8 cellular contexts compared by ENCODE assay signal in the genomic region with DNA sequence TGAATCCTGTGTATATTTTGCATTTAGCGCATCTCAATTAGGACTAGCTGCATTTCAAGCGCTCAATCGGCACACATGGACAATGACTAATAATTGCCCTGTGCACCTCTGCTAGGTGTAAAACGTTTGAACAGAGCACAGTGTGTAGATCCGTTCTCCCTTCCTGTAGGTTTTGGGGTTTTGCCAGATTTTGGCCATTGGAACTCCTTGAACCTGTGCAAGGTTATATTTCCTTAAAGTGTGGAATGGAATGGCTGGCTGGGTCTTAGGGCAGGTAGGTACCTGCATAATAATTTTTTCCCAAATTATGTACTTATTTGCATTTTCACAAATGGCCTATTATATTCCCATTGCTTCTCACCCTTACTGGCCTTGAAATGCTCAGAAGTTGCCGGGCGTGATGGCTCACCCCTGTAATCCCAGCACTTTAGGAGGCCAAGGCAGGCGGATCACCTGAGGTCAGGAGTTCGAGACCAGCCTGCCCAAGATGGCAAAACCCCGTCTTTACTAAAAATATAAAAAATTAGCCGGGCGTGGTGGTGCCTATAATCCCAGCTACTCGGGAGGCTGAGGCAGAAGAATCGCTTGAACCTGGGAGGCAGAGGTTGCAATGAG. TPM values are rescaled to one million over a fixed set of nuclear protein-coding genes. Genes with fewer than 3 reads are reported as not detected.
A peak's percentile ranks its signal among the peaks of the same experiment; 100 is the strongest.
DNase-seq lines count a peak whose midpoint lies in the region; ATAC-seq and TF ChIP-seq lines count a peak whose summit lies in the region.

No MANE protein-coding gene starts in this region.

- H3K4me3 Mint-ChIP-seq in activated CD8-positive, alpha-beta memory T cell treated with anti-CD3 and anti-CD28 coated beads, Interleukin-2, amount 10 ng/mL, durations not matched to agents 7 days and 5 days, result peak overlapping the region; percentile 87
- H3K4me3 Mint-ChIP-seq in T-helper 17 cell, result peak overlapping the region; percentile 95

- no peaks in the 10 kb centered on the region for H3K9me3 Mint-ChIP-seq in activated CD8-positive, alpha-beta memory T cell treated with anti-CD3 and anti-CD28 coated beads, Interleukin-2, amount 10 ng/mL, durations not matched to agents 7 days and 5 days (ENCODE audit: low read depth)

- H3K27me3 Mint-ChIP-seq in activated CD8-positive, alpha-beta memory T cell treated with anti-CD3 and anti-CD28 coated beads, Interleukin-2, amount 10 ng/mL, durations not matched to agents 7 days and 5 days, result peaks cover 6% of the 10 kb centered on the region
- H3K27me3 Mint-ChIP-seq in T-helper 17 cell, result no peaks in the 10 kb centered on the region

- H3K4me1 ChIP-seq in heart left ventricle, result peaks cover 0 to 15% (median 11%) of the 10 kb centered on the region in 12 donors
- peaks cover 4 to 36% (median 20%) of the 10 kb centered on the region in 6 donors for H3K4me1 ChIP-seq in spleen

- peak overlapping the region in 10 of 12 donors; percentile 8 to 74 (median 60) for H3K4me3 ChIP-seq in heart left ventricle
- H3K4me3 ChIP-seq in spleen, result peak overlapping the region in 5 of 8 donors; percentile 3 to 80 (median 46)

- peak; percentile 67 for ATAC-seq in activated CD8-positive, alpha-beta memory T cell treated with anti-CD3 and anti-CD28 coated beads, Interleukin-2, amount 10 ng/mL, durations not matched to agents 7 days and 5 days
- no peak for ATAC-seq in T-helper 17 cell
- peak; percentile 4 to 14 (median 6) for ATAC-seq in heart left ventricle
- no peak for ATAC-seq in HG03439 (IDR thresholded peaks at IDR 0.05; ENCODE audit: unreplicated experiment)

- H3K36me3 ChIP-seq in heart left ventricle (no peaks in the 10 kb centered on the region), spleen (no peaks in the 10 kb centered on the region)

- H3K9me3 ChIP-seq in T-helper 17 cell (ENCODE audit: control insufficient read depth, low read length, poor library complexity, severe bottlenecking), result no peaks in the 10 kb centered on the region
- H3K9me3 ChIP-seq in heart left ventricle, result no peaks in the 10 kb centered on the region
- H3K9me3 ChIP-seq in spleen, result no peaks in the 10 kb centered on the region

- intact Hi-C loops in heart left ventricle (cut with DNase I), result loop anchor here in 1 of 10 donors (2.0 kb wide), 1 partner anchor 120 kb away; a partner anchor contains a TSS
- intact Hi-C loops in spleen (cut with DNase I; ENCODE audit: low total_unique reads), result no loop called here

- peak; percentile 56 for DNase-seq in activated CD8-positive, alpha-beta memory T cell treated with anti-CD3 and anti-CD28 coated beads, Interleukin-2, amount 10 ng/mL, durations not matched to agents 7 days and 5 days
- DNase-seq in activated CD8-positive, alpha-beta memory T cell treated with anti-CD3 and anti-CD28 coated beads, Interleukin-2, amount 50 U/mL, for 4 hours, result no peak
- DNase-seq in T-helper 17 cell, result no peak
- no peak for DNase-seq in heart left ventricle
- DNase-seq in spleen, result peak; percentile 65
- DNase-seq in occipital lobe (lab: John Stamatoyannopoulos, UW), result no peak
- DNase-seq in COLO829 (ENCODE audit: low spot score), result no peak

- H3K27ac ChIP-seq in heart left ventricle (peak overlapping the region; percentile 77 to 94 (median 91)), spleen (peak overlapping the region; percentile 79 to 94 (median 90))

- CTCF ChIA-PET in activated CD8-positive, alpha-beta memory T cell treated with anti-CD3 and anti-CD28 coated beads, Interleukin-2, amount 10 ng/mL, durations not matched to agents 7 days and 5 days (lab: Charles Lee), result interaction anchor here (0.7 to 3.1 kb wide), 9 partner anchors 8 to 473 kb away, joined by 3 to 18 read pairs (median 4); a partner anchor contains a TSS

- peak overlapping the region; percentile 97 for H3K27ac Mint-ChIP-seq in activated CD8-positive, alpha-beta memory T cell treated with anti-CD3 and anti-CD28 coated beads, Interleukin-2, amount 10 ng/mL, durations not matched to agents 7 days and 5 days
- H3K27ac Mint-ChIP-seq in T-helper 17 cell, result peak overlapping the region; percentile 99

- no peak for TF ChIP-seq CTCF in heart left ventricle (IDR thresholded peaks at IDR 0.05)
- TF ChIP-seq CTCF in spleen (IDR thresholded peaks at IDR 0.05 in 8 of 11, conservative IDR thresholded peaks at IDR 0.05 in 3 of 11), result no peak

- H3K4me1 Mint-ChIP-seq in activated CD8-positive, alpha-beta memory T cell treated with anti-CD3 and anti-CD28 coated beads, Interleukin-2, amount 10 ng/mL, durations not matched to agents 7 days and 5 days, result peaks cover 32% of the 10 kb centered on the region
- peaks cover 20% of the 10 kb centered on the region for H3K4me1 Mint-ChIP-seq in T-helper 17 cell

- TF ChIP-seq POLR2A in heart left ventricle (IDR thresholded peaks at IDR 0.05) (no peak), spleen (IDR thresholded peaks at IDR 0.05) (no peak)

- H3K27me3 ChIP-seq in heart left ventricle (no peaks in the 10 kb centered on the region), spleen (replicated peaks in 1 of 7) (no peaks in the 10 kb centered on the region)

- WGBS in heart left ventricle, 4 donors, result 54 to 58% (median 55%) methylated on average over 14 of the region's 14 CpGs
- 46 to 57% (median 56%) methylated on average over 14 of the region's 14 CpGs for WGBS in spleen, 5 donors

- H3K36me3 Mint-ChIP-seq in activated CD8-positive, alpha-beta memory T cell treated with anti-CD3 and anti-CD28 coated beads, Interleukin-2, amount 10 ng/mL, durations not matched to agents 7 days and 5 days, result no peaks in the 10 kb centered on the region
- H3K36me3 Mint-ChIP-seq in T-helper 17 cell (ENCODE audit: low read depth), result no peaks in the 10 kb centered on the region

RNA-seq across cellular contexts. Expression of a gene that starts 0.8 kb away (rescaled TPM):
- total RNA-seq in activated CD8-positive, alpha-beta memory T cell treated with anti-CD3 and anti-CD28 coated beads, Interleukin-2, amount 10 ng/mL, durations not matched to agents 7 days and 5 days, result 10 to 100 TPM in 1 of 2 experiments, not detected in 1; 15.8 TPM
- total RNA-seq in T-helper 17 cell (not detected), heart left ventricle (10 to 100 TPM in 2 of 9 donors, not detected in 7; 18.6 to 30.4 TPM), spleen (10 to 100 TPM in 4 of 7 donors, not detected in 3; 24.2 to 62.3 (median 32.6) TPM), occipital lobe (not detected)
- polyA plus RNA-seq in heart left ventricle (not detected), spleen (not detected)

RNA-seq across cellular contexts. Expression of a gene that starts 9.4 kb away (rescaled TPM):
- total RNA-seq in activated CD8-positive, alpha-beta memory T cell treated with anti-CD3 and anti-CD28 coated beads, Interleukin-2, amount 10 ng/mL, durations not matched to agents 7 days and 5 days, result not detected
- total RNA-seq in T-helper 17 cell (not detected), heart left ventricle (not detected), spleen (not detected), occipital lobe (not detected)
- polyA plus RNA-seq in heart left ventricle (not detected), spleen (not detected)

RNA-seq across cellular contexts. Expression of a gene that starts 18.6 kb away (rescaled TPM):
- total RNA-seq in activated CD8-positive, alpha-beta memory T cell treated with anti-CD3 and anti-CD28 coated beads, Interleukin-2, amount 10 ng/mL, durations not matched to agents 7 days and 5 days, result 10 to 100 TPM; 11.7 to 19.7 TPM
- total RNA-seq in T-helper 17 cell (10 to 100 TPM; 11.5 to 13.8 TPM), heart left ventricle (1 to 10 TPM; 2.7 to 7.0 (median 4.8) TPM), spleen (10 to 100 TPM in 4 of 7 donors, 1 to 10 TPM in 3; 8.7 to 11.3 (median 10.2) TPM), occipital lobe (7.3 TPM)
- polyA plus RNA-seq in heart left ventricle (1 to 10 TPM; 3.0 to 4.8 TPM), spleen (1 to 10 TPM; 6.4 to 7.9 (median 6.7) TPM)

Comparison
In these comparisons a context has a peak if more than half of its experiments do, and no peak if none do; other contexts are left out.
1. DNase-seq: peak in activated CD8-positive, alpha-beta memory T cell treated with anti-CD3 and anti-CD28 coated beads, Interleukin-2, amount 10 ng/mL, durations not matched to agents 7 days and 5 days (single experiment) and spleen (single experiment); none in activated CD8-positive, alpha-beta memory T cell treated with anti-CD3 and anti-CD28 coated beads, Interleukin-2, amount 50 U/mL, for 4 hours (single experiment), T-helper 17 cell (0 of 3), heart left ventricle (0 of 5), occipital lobe (single experiment) and COLO829 (single experiment).
2. ATAC-seq: peak in activated CD8-positive, alpha-beta memory T cell treated with anti-CD3 and anti-CD28 coated beads, Interleukin-2, amount 10 ng/mL, durations not matched to agents 7 days and 5 days (single experiment) and heart left ventricle (4 of 4); none in T-helper 17 cell (single experiment) and HG03439 (single experiment).